Comparison of ENCODE assay signal across 10 cellular contexts in genomic region chr14:89340200-89340667, GRCh38.
DNase-seq lines count a peak whose midpoint lies in the region; ATAC-seq and TF ChIP-seq lines count a peak whose summit lies in the region.
"Had no signal": no experiment of that assay in that cellular context is flagged by ENCODE, and none has a peak within 500 bp of the region (broad histone marks: within the 10 kb centered on the region; RNA-seq: fewer than 3 reads in every experiment).

No MANE protein-coding gene starts in this region.

- no peak for DNase-seq in CD8-positive, alpha-beta T cell
- DNase-seq in MV-4-11 (lab: John Stamatoyannopoulos, UW) (peak; percentile 44), esophagus muscularis mucosa (ENCODE audit: extremely low spot score) (no peak), NCI-H524 treated with DMSO at 0.1 percent for 48 hours (lab: John Stamatoyannopoulos, UW) (no peak), DMS 273 (lab: John Stamatoyannopoulos, UW; ENCODE audit: unreplicated experiment) (no peak), epidermal melanocyte (ENCODE audit: insufficient read length, low spot score) (no peak), SHP77 treated with DMSO at 0.1 percent for 48 hours (lab: John Stamatoyannopoulos, UW) (no peak)
- DNase-seq: NCI-H1694 had no signal

- ATAC-seq in CD8-positive, alpha-beta T cell = no peak

- no peak for TF ChIP-seq EP300 in esophagus muscularis mucosa (IDR thresholded peaks at IDR 0.05)

- H3K4me1 Mint-ChIP-seq in CD8-positive, alpha-beta T cell (ENCODE audit: low read depth) = peaks cover 53% of the 10 kb centered on the region
- H3K4me1 Mint-ChIP-seq in nephron = peaks cover 59% of the 10 kb centered on the region

- H3K27ac Mint-ChIP-seq in CD8-positive, alpha-beta T cell = peak overlapping the region; percentile 43
- peak overlapping the region; percentile 48 to 88 (median 74) for H3K27ac Mint-ChIP-seq in nephron

- no peaks in the 10 kb centered on the region for H3K36me3 ChIP-seq in CD8-positive, alpha-beta T cell (ENCODE audit: insufficient read depth, low read length)
- H3K36me3 ChIP-seq in esophagus muscularis mucosa = peaks cover 0 to 4% (median 0%) of the 10 kb centered on the region in 4 donors

- H3K27me3 Mint-ChIP-seq in CD8-positive, alpha-beta T cell (ENCODE audit: low read depth) = no peaks in the 10 kb centered on the region
- H3K27me3 Mint-ChIP-seq in nephron (ENCODE audit: low read depth) = peaks cover 3% of the 10 kb centered on the region

- H3K9me3 ChIP-seq in CD8-positive, alpha-beta T cell (ENCODE audit: low read length) = no peaks in the 10 kb centered on the region
- H3K9me3 ChIP-seq in esophagus muscularis mucosa = no peaks in the 10 kb centered on the region

- POLR2A ChIA-PET in CD8-positive, alpha-beta T cell (lab: Charles Lee) = interaction anchor here (0.7 to 1.5 kb wide), 2 partner anchors 24 to 475 kb away, joined by 3 read pairs; no protein-coding TSS in a partner anchor

- no peaks in the 10 kb centered on the region for H3K9me3 Mint-ChIP-seq in CD8-positive, alpha-beta T cell
- H3K9me3 Mint-ChIP-seq in nephron = no peaks in the 10 kb centered on the region
- H3K9me3 Mint-ChIP-seq: neural crest cell had no signal

- CTCF ChIA-PET in CD8-positive, alpha-beta T cell (lab: Charles Lee) = interaction anchor here (1.5 kb wide), 1 partner anchor 75 kb away, joined by 4 read pairs; no protein-coding TSS in a partner anchor

- peaks cover 35% of the 10 kb centered on the region for H3K36me3 Mint-ChIP-seq in CD8-positive, alpha-beta T cell
- H3K36me3 Mint-ChIP-seq in nephron (ENCODE audit: low read depth) = peaks cover 10% of the 10 kb centered on the region

- peaks cover 4% of the 10 kb centered on the region for H3K4me1 ChIP-seq in CD8-positive, alpha-beta T cell (ENCODE audit: insufficient read depth, low read length)
- H3K4me1 ChIP-seq in esophagus muscularis mucosa = peaks cover 45 to 62% (median 56%) of the 10 kb centered on the region in 4 donors

- intact Hi-C loops in CD8-positive, alpha-beta T cell (cut with DNase I, micrococcal nuclease) = no loop called here
- intact Hi-C loops in esophagus muscularis mucosa (cut with DNase I) = no loop called here

- H3K4me3 ChIP-seq in CD8-positive, alpha-beta T cell (ENCODE audit: low read depth, low read length) = no peak overlapping the region
- no peak overlapping the region for H3K4me3 ChIP-seq in esophagus muscularis mucosa

- no peak overlapping the region for H3K4me3 Mint-ChIP-seq in CD8-positive, alpha-beta T cell
- H3K4me3 Mint-ChIP-seq in nephron = peak overlapping the region in 1 of 3 experiments; percentile 0
- H3K4me3 Mint-ChIP-seq: neural crest cell had no signal

- WGBS in esophagus muscularis mucosa = 66% methylated on average over 4 of the region's 4 CpGs

- no peak for TF ChIP-seq POLR2A in esophagus muscularis mucosa (IDR thresholded peaks at IDR 0.05; ENCODE audit: low read depth)

- no peak for TF ChIP-seq CTCF in CD8-positive, alpha-beta T cell (IDR thresholded peaks at IDR 0.05)
- TF ChIP-seq CTCF in esophagus muscularis mucosa (IDR thresholded peaks at IDR 0.05) (no peak), nephron (IDR thresholded peaks at IDR 0.05; ENCODE audit: unreplicated experiment in 3 of 3) (no peak)

- no peaks in the 10 kb centered on the region for H3K27me3 ChIP-seq in CD8-positive, alpha-beta T cell (ENCODE audit: insufficient read depth, low read length)
- H3K27me3 ChIP-seq in esophagus muscularis mucosa = no peaks in the 10 kb centered on the region

- no peak overlapping the region for H3K27ac ChIP-seq in CD8-positive, alpha-beta T cell (ENCODE audit: low read depth, low read length)
- peak overlapping the region; percentile 52 to 66 (median 58) for H3K27ac ChIP-seq in esophagus muscularis mucosa (replicated peaks in 1 of 4)
